Comparison of ENCODE assay signal across 1 cellular context in genomic region chr5:150700600-150701377, GRCh38.
TF ChIP-seq lines count a peak whose summit lies in the region.

TSS of gene RBM22 (minus strand) at chr5:150701062. CDS start at chr5:150700985, 77 bp downstream.

TF ChIP-seq in HepG2, 621 proteins besides CTCF, POLR2A, EP300 and RAD21 (continued from another document and continues in another):
- TF ChIP-seq TFE3 (CRISPR knock-in tag; IDR thresholded peaks at IDR 0.05) (no peak; the same call in 1 of the 2 replicates), ZNF234 (CRISPR knock-in tag; conservative IDR thresholded peaks at IDR 0.05) (no peak), CCDC6 (CRISPR knock-in tag; IDR thresholded peaks at IDR 0.05) (peak; percentile 38; the same call in 1 of the 2 replicates), RFX5 (IDR thresholded peaks at IDR 0.05; ENCODE audit: low read depth, low read length) (no peak), ZNF335 (CRISPR knock-in tag; IDR thresholded peaks at IDR 0.05) (peak; percentile 86), RBM39 (IDR thresholded peaks at IDR 0.05; ENCODE audit: low read depth, low read length, poor library complexity, severe bottlenecking) (peak; percentile 64), FOXA3 (CRISPR knock-in tag; IDR thresholded peaks at IDR 0.05) (peak; percentile 82), ZNF747 (CRISPR knock-in tag; IDR thresholded peaks at IDR 0.05; ENCODE audit: borderline replicate concordance) (no peak), SAP130 (CRISPR knock-in tag; IDR thresholded peaks at IDR 0.05; ENCODE audit: low read depth) (peak; percentile 88), RARA (CRISPR knock-in tag; IDR thresholded peaks at IDR 0.05) (no peak), ZNF333 (CRISPR knock-in tag; IDR thresholded peaks at IDR 0.05; ENCODE audit: borderline replicate concordance) (peak; percentile 95; the same call in 1 of the 2 replicates), ZNF543 (CRISPR knock-in tag; IDR thresholded peaks at IDR 0.05) (0 out of 2 replicates have a peak, but pooled peaks have one; percentile 32), BRD4 (CRISPR knock-in tag; IDR thresholded peaks at IDR 0.05) (peak; percentile 2; the same call in 1 of the 2 replicates), TAF1 (CRISPR knock-in tag; IDR thresholded peaks at IDR 0.05) (peak; percentile 91), MBNL3 (CRISPR knock-in tag; conservative IDR thresholded peaks at IDR 0.05) (no peak), ZMYM3 (CRISPR knock-in tag; IDR thresholded peaks at IDR 0.05) (peak; percentile 48; the same call in 1 of the 2 replicates), IRF2 (CRISPR knock-in tag; IDR thresholded peaks at IDR 0.05) (peak; percentile 58; the same call in 1 of the 2 replicates), ZBTB43 (CRISPR knock-in tag; conservative IDR thresholded peaks at IDR 0.05) (peak; percentile 41; the same call in 1 of the 2 replicates), KLF16 (CRISPR knock-in tag; IDR thresholded peaks at IDR 0.05) (peak in 1 of 2 experiments; percentile 59; a peak in 2 of 4 replicates), ZNF18 (CRISPR knock-in tag; IDR thresholded peaks at IDR 0.05; ENCODE audit: insufficient replicate concordance) (peak; percentile 62), ZNF160 (CRISPR knock-in tag; IDR thresholded peaks at IDR 0.05) (peak; percentile 93), TCF7L2 (IDR thresholded peaks at IDR 0.05; ENCODE audit: low read depth, low read length) (no peak), FOSL2 (CRISPR knock-in tag; IDR thresholded peaks at IDR 0.05) (no peak; the same call in none of the 2 replicates), ZNF619 (CRISPR knock-in tag; IDR thresholded peaks at IDR 0.05) (0 out of 2 replicates have a peak, but pooled peaks have one; percentile 26), CCAR2 (optimal IDR thresholded peaks at IDR 0.05; ENCODE audit: low read depth, low read length) (no peak), FIP1L1 (IDR thresholded peaks at IDR 0.05; ENCODE audit: borderline replicate concordance, insufficient read depth, low read depth, low read length) (no peak), ZNF512B (CRISPR knock-in tag; IDR thresholded peaks at IDR 0.05; ENCODE audit: borderline replicate concordance) (no peak), SALL2 (CRISPR knock-in tag; IDR thresholded peaks at IDR 0.05) (peak; percentile 35; the same call in 1 of the 2 replicates), ZIK1 (CRISPR knock-in tag; IDR thresholded peaks at IDR 0.05; ENCODE audit: borderline replicate concordance, low read depth) (0 out of 2 replicates have a peak, but pooled peaks have one; percentile 25), RXRB (CRISPR knock-in tag; IDR thresholded peaks at IDR 0.05; ENCODE audit: borderline replicate concordance) (peak; percentile 28; the same call in 1 of the 2 replicates), ZNF317 (CRISPR knock-in tag; IDR thresholded peaks at IDR 0.05) (peak; percentile 87), ZBTB10 (CRISPR knock-in tag; IDR thresholded peaks at IDR 0.05; ENCODE audit: borderline replicate concordance) (peak; percentile 62; the same call in 1 of the 2 replicates), FOXK1 (CRISPR knock-in tag; IDR thresholded peaks at IDR 0.05; ENCODE audit: borderline replicate concordance, low read depth) (peak; percentile 94), HCFC1 (IDR thresholded peaks at IDR 0.05; ENCODE audit: low read depth, low read length) (peak; percentile 30; the same call in 1 of the 2 replicates), PRDM4 (CRISPR knock-in tag; IDR thresholded peaks at IDR 0.05; ENCODE audit: borderline replicate concordance) (no peak), HNF4G (IDR thresholded peaks at IDR 0.05; ENCODE audit: borderline replicate concordance, low read depth, low read length) (0 out of 2 replicates have a peak, but pooled peaks have one; percentile 8), HNF4G (CRISPR knock-in tag; IDR thresholded peaks at IDR 0.05; ENCODE audit: borderline replicate concordance, low read depth) (0 out of 2 replicates have a peak, but pooled peaks have one; percentile 23), IRF9 (CRISPR knock-in tag; IDR thresholded peaks at IDR 0.05; ENCODE audit: borderline replicate concordance) (peak; percentile 74; the same call in 1 of the 2 replicates), ZNF501 (CRISPR knock-in tag; IDR thresholded peaks at IDR 0.05) (peak; percentile 95), GATAD2A (CRISPR knock-in tag; IDR thresholded peaks at IDR 0.05) (no peak), ZBTB7B (CRISPR knock-in tag; IDR thresholded peaks at IDR 0.05) (peak; percentile 55; the same call in 1 of the 2 replicates), SRF (IDR thresholded peaks at IDR 0.05; ENCODE audit: low read depth, low read length) (no peak; the same call in 1 of the 2 replicates), CAMTA2 (CRISPR knock-in tag; IDR thresholded peaks at IDR 0.05; ENCODE audit: borderline replicate concordance) (peak; percentile 93; the same call in 1 of the 2 replicates), XRCC5 (optimal IDR thresholded peaks at IDR 0.05; ENCODE audit: low read length) (peak; percentile 27), ZBED4 (CRISPR knock-in tag; IDR thresholded peaks at IDR 0.05; ENCODE audit: borderline replicate concordance) (0 out of 2 replicates have a peak, but pooled peaks have one; percentile 39), CEBPG (CRISPR knock-in tag; IDR thresholded peaks at IDR 0.05) (peak; percentile 53; the same call in 1 of the 2 replicates)
